In genomic region chr14:31083781-31084180, GRCh38 we compare ENCODE assay signal across 14 cellular contexts. TPM values are rescaled to one million over a fixed set of nuclear protein-coding genes. Genes with fewer than 3 reads are reported as not detected.
DNase-seq lines count a peak whose midpoint lies in the region; ATAC-seq, FAIRE-seq and TF ChIP-seq lines count a peak whose summit lies in the region.
"Had no signal": no experiment of that assay in that cellular context is flagged by ENCODE, and none has a peak within 500 bp of the region (broad histone marks: within the 10 kb centered on the region; RNA-seq: fewer than 3 reads in every experiment).

No MANE protein-coding gene starts in this region.

- H4K20me1 ChIP-seq in HepG2 (ENCODE audit: insufficient read depth, low read length), result no peaks in the 10 kb centered on the region

- no TSS peak for BruUV-seq in HepG2 (replicated peaks; lab: Mats Ljungman, UMichigan)
- BruUV-seq in Panc1 (replicated peaks; lab: Mats Ljungman, UMichigan), result no TSS peak

- intact Hi-C loops in HepG2 (cut with micrococcal nuclease; ENCODE audit: unreplicated experiment), result loop anchor here (2.0 to 5.0 kb wide), 2 partner anchors 146 to 209 kb away; partner anchors contain the start of gene COCH
- intact Hi-C loops in right lobe of liver (cut with DNase I), result loop anchor here (10.0 kb wide), 1 partner anchor 99 kb away; no protein-coding TSS in a partner anchor
- intact Hi-C loops in Panc1 (cut with micrococcal nuclease; ENCODE audit: unreplicated experiment), result loop anchor here (5.0 kb wide), 1 partner anchor 101 kb away; no protein-coding TSS in a partner anchor

- POLR2A ChIA-PET in HepG2 (lab: Yijun Ruan, JAX), result interaction anchor here (2.7 kb wide), 1 partner anchor 58 kb away, joined by 16 read pairs; the partner anchor contains the start of gene STRN3
- POLR2A ChIA-PET in Panc1 (lab: Charles Lee), result no interaction called here

- H2AFZ ChIP-seq in HepG2 (ENCODE audit: low read length), result no peak overlapping the region

- no peak overlapping the region for H3K4me2 ChIP-seq in HepG2 (ENCODE audit: low read depth, low read length)

- no peak for TF ChIP-seq RAD21 in HepG2 (CRISPR knock-in tag; IDR thresholded peaks at IDR 0.05)

- in situ Hi-C loops in HepG2 (cut with HindIII; ENCODE audit: extremely low pct_ligation_motif_present, low pct_unique_long_range_greater_than_20kb) (loop anchor here (5.0 to 10.0 kb wide), 2 partner anchors 59 to 101 kb away; partner anchors contain the start of genes AP4S1 and STRN3), Panc1 (cut with HindIII; ENCODE audit: low pct_unique_long_range_greater_than_20kb, low sequenced_read_pairs) (no loop called here)

- no peaks in the 10 kb centered on the region for H3K9me3 ChIP-seq in HepG2 (ENCODE audit: low read length)
- H3K9me3 ChIP-seq in right lobe of liver, result no peaks in the 10 kb centered on the region
- H3K9me3 ChIP-seq in Panc1 (ENCODE audit: control insufficient read depth, insufficient read depth, low read depth, low read length), result no peaks in the 10 kb centered on the region
- H3K9me3 ChIP-seq: HAP-1 had no signal

- H3K27ac ChIP-seq in HepG2 (ENCODE audit: extremely low read length, insufficient read depth, low read length) (no peak overlapping the region), right lobe of liver (no peak overlapping the region), Panc1 (ENCODE audit: low read length) (peak overlapping the region; percentile 54; the same call in 1 of the 2 replicates), caudate nucleus (ENCODE audit: low read depth, low read length) (no peak overlapping the region)

- no peak for TF ChIP-seq CTCF in HepG2 (CRISPR knock-in tag; IDR thresholded peaks at IDR 0.05)
- no peak for TF ChIP-seq CTCF in right lobe of liver (IDR thresholded peaks at IDR 0.05)
- no peak for TF ChIP-seq CTCF in Panc1 (IDR thresholded peaks at IDR 0.05)

- no peaks in the 10 kb centered on the region for H3K79me2 ChIP-seq in HepG2 (ENCODE audit: insufficient read depth, low read length)

- CTCF ChIA-PET in HepG2 (lab: Yijun Ruan, JAX; ENCODE audit: low intra/inter-chr PET ratio, low total read pairs), result interaction anchor here (1.5 kb wide), 1 partner anchor 104 kb away, joined by 15 read pairs; no protein-coding TSS in a partner anchor
- CTCF ChIA-PET in Panc1 (lab: Charles Lee), result no interaction called here

- H3K4me3 ChIP-seq in HepG2 (replicated peaks in 1 of 3; ENCODE audit: insufficient read depth in 1 of 3, low read depth in 2 of 3, low read length in 3 of 3) (no peak overlapping the region), right lobe of liver (no peak overlapping the region), Panc1 (ENCODE audit: low read depth in 2 of 2, low read length in 2 of 2) (no peak overlapping the region)
- H3K4me3 ChIP-seq: HAP-1 had no signal

- no peaks in the 10 kb centered on the region for H3K27me3 ChIP-seq in HepG2 (ENCODE audit: control insufficient read depth in 1 of 2, insufficient read depth in 2 of 2, low read length in 2 of 2)
- H3K27me3 ChIP-seq in right lobe of liver, result no peaks in the 10 kb centered on the region
- no peaks in the 10 kb centered on the region for H3K27me3 ChIP-seq in Panc1 (ENCODE audit: control insufficient read depth, insufficient read depth, low read length)

- TF ChIP-seq EP300 in HepG2 (IDR thresholded peaks at IDR 0.05; ENCODE audit: low read depth in 2 of 2, low read length in 2 of 2) (no peak), HepG2 (CRISPR knock-in tag; IDR thresholded peaks at IDR 0.05; ENCODE audit: borderline replicate concordance) (no peak)

- no peak overlapping the region for H3K9ac ChIP-seq in HepG2 (ENCODE audit: insufficient read depth, low read depth, low read length)

- WGBS in HepG2 (ENCODE audit: low lambda C conversion rate), result 88% methylated on average over 3 of the region's 3 CpGs
- 100% methylated on average over 2 of the region's 3 CpGs for WGBS in right lobe of liver (ENCODE audit: insufficient coverage, low coverage, low lambda C conversion rate, missing lambda C conversion rate)

- FAIRE-seq in HepG2 (lab: Jason Lieb, UNC), result no peak

- no peak for TF ChIP-seq POLR2A in HepG2 (IDR thresholded peaks at IDR 0.05; ENCODE audit: insufficient read depth in 1 of 2, low read depth in 2 of 2, low read length in 2 of 2)
- no peak for TF ChIP-seq POLR2A in right lobe of liver (IDR thresholded peaks at IDR 0.05)

- DNase-seq in HepG2 (ENCODE audit: low spot score) (no peak), right lobe of liver (no peak), Panc1 (ENCODE audit: low read depth, low spot score) (no peak), germinal center (ENCODE audit: low spot score) (peak; percentile 26), DMS53 (lab: John Stamatoyannopoulos, UW) (no peak), caudate nucleus (lab: John Stamatoyannopoulos, UW) (no peak)
- DNase-seq: C1 segment of cervical spinal cord, NCI-H2029, NCI-H510A, NCI-H774, SIG-M5 had no signal

- H3K4me1 ChIP-seq in HepG2 (ENCODE audit: insufficient read depth, low read length), result 0 out of 2 replicates have a peak, but pooled peaks cover 7% of the 10 kb centered on the region
- no peaks in the 10 kb centered on the region for H3K4me1 ChIP-seq in right lobe of liver
- no peaks in the 10 kb centered on the region for H3K4me1 ChIP-seq in Panc1 (ENCODE audit: control insufficient read depth, insufficient read depth, low read length)
- H3K4me1 ChIP-seq: HAP-1 had no signal

- peaks cover 0 to 5% of the 10 kb centered on the region in 2 experiments; a peak in 1 of 5 replicates for H3K36me3 ChIP-seq in HepG2 (replicated peaks in 1 of 2; ENCODE audit: control insufficient read depth in 1 of 2, insufficient read depth in 2 of 2, low read length in 2 of 2)
- no peaks in the 10 kb centered on the region for H3K36me3 ChIP-seq in right lobe of liver
- no peaks in the 10 kb centered on the region for H3K36me3 ChIP-seq in Panc1 (ENCODE audit: control insufficient read depth, insufficient read depth, low read length)
- H3K36me3 ChIP-seq: HAP-1 had no signal

- ATAC-seq in HepG2 (peak; percentile 31), right lobe of liver (no peak), Panc1 (no peak), HG03139 (IDR thresholded peaks at IDR 0.05; ENCODE audit: unreplicated experiment) (no peak), HG03039 (IDR thresholded peaks at IDR 0.05; ENCODE audit: unreplicated experiment) (no peak)

RNA-seq across cellular contexts. Expression of gene STRN3, which starts 57.6 kb away (rescaled TPM):
- total RNA-seq in HepG2 (2016; rRNA removed; fragmentation: Illumina TruSeq; extraction: Trizol), result 123 and 135 TPM in 2 replicates
- 98.8 and 127 TPM in 2 replicates for total RNA-seq in HepG2 (2016; cell fraction: cytosol; rRNA removed; fragmentation: Illumina TruSeq; extraction: Trizol; ENCODE audit: low read depth)
- 127 and 145 TPM in 2 replicates for total RNA-seq in HepG2 (2016; cell fraction: insoluble cytoplasmic fraction; rRNA removed; fragmentation: Illumina TruSeq; extraction: Trizol)
- total RNA-seq in HepG2 (2016; cell fraction: membrane; rRNA removed; fragmentation: Illumina TruSeq; extraction: Trizol), result 62.4 and 67.2 TPM in 2 replicates
- total RNA-seq in HepG2 (2016; cell fraction: nucleus; rRNA removed; fragmentation: Illumina TruSeq; extraction: Trizol), result 136 and 152 TPM in 2 replicates
- 44.9 and 49.4 TPM in 2 replicates for polyA plus RNA-seq in HepG2 (2011; rRNA removed)
- 17.6 and 28.4 TPM in 2 replicates for polyA plus RNA-seq in HepG2 (2011; cell fraction: cytosol; rRNA removed)
- polyA plus RNA-seq in HepG2 (2011; cell fraction: nucleus; rRNA removed), result 37.0 and 38.5 TPM in 2 replicates
- 57.6 and 63.3 TPM in 2 replicates for polyA plus RNA-seq in HepG2 (2012)
- polyA plus RNA-seq in HepG2 (2016; cell fraction: cytosol; fragmentation: Illumina TruSeq; extraction: Trizol; ENCODE audit: low read depth), result 1.6 and 2.2 TPM in 2 replicates
- 83.4 and 92.4 TPM in 2 replicates for polyA plus RNA-seq in HepG2 (2016; cell fraction: insoluble cytoplasmic fraction; fragmentation: Illumina TruSeq; extraction: Trizol; ENCODE audit: low read depth)
- polyA plus RNA-seq in HepG2 (2016; cell fraction: membrane; fragmentation: Illumina TruSeq; extraction: Trizol; ENCODE audit: low read depth), result 9.6 and 10.8 TPM in 2 replicates
- polyA plus RNA-seq in HepG2 (2016; cell fraction: nucleus; fragmentation: Illumina TruSeq; extraction: Trizol; ENCODE audit: insufficient read depth, low read depth), result 89.5 and 94.1 TPM in 2 replicates
- 16.3 and 63.5 TPM in 2 replicates for polyA minus RNA-seq in HepG2 (2011; rRNA and poly(A)+ RNA removed; ENCODE audit: low replicate concordance)
- polyA minus RNA-seq in HepG2 (2011; cell fraction: cytosol; rRNA and poly(A)+ RNA removed), result 84.7 and 102 TPM in 2 replicates
- 292 and 316 TPM in 2 replicates for polyA minus RNA-seq in HepG2 (2011; cell fraction: nucleus; rRNA and poly(A)+ RNA removed)
- 10 to 100 TPM; 19.5 to 28.0 (median 21.5) TPM for total RNA-seq in right lobe of liver
- 29.2 TPM for total RNA-seq in Panc1 (2021; ENCODE audit: unreplicated experiment)
- polyA plus RNA-seq in Panc1 (2012; ENCODE audit: insufficient read length), result 13.3 TPM

RNA-seq across cellular contexts. Expression of gene AP4S1, which starts 58.3 kb away (rescaled TPM):
- total RNA-seq in HepG2 (2016; rRNA removed; fragmentation: Illumina TruSeq; extraction: Trizol), result 21.1 and 22.4 TPM in 2 replicates
- 13.0 and 13.5 TPM in 2 replicates for total RNA-seq in HepG2 (2016; cell fraction: cytosol; rRNA removed; fragmentation: Illumina TruSeq; extraction: Trizol; ENCODE audit: low read depth)
- total RNA-seq in HepG2 (2016; cell fraction: insoluble cytoplasmic fraction; rRNA removed; fragmentation: Illumina TruSeq; extraction: Trizol), result 20.7 and 22.3 TPM in 2 replicates
- total RNA-seq in HepG2 (2016; cell fraction: membrane; rRNA removed; fragmentation: Illumina TruSeq; extraction: Trizol), result 18.6 and 18.9 TPM in 2 replicates
- total RNA-seq in HepG2 (2016; cell fraction: nucleus; rRNA removed; fragmentation: Illumina TruSeq; extraction: Trizol), result 16.1 and 23.9 TPM in 2 replicates
- polyA plus RNA-seq in HepG2 (2011; rRNA removed), result 3.9 and 4.2 TPM in 2 replicates
- 2.7 and 4.3 TPM in 2 replicates for polyA plus RNA-seq in HepG2 (2011; cell fraction: cytosol; rRNA removed)
- 4.0 and 5.7 TPM in 2 replicates for polyA plus RNA-seq in HepG2 (2011; cell fraction: nucleus; rRNA removed)
- 8.4 and 10.9 TPM in 2 replicates for polyA plus RNA-seq in HepG2 (2012)
- 12.3 and 14.0 TPM in 2 replicates for polyA plus RNA-seq in HepG2 (2016; cell fraction: cytosol; fragmentation: Illumina TruSeq; extraction: Trizol; ENCODE audit: low read depth)
- 22.9 and 29.9 TPM in 2 replicates for polyA plus RNA-seq in HepG2 (2016; cell fraction: insoluble cytoplasmic fraction; fragmentation: Illumina TruSeq; extraction: Trizol; ENCODE audit: low read depth)
- polyA plus RNA-seq in HepG2 (2016; cell fraction: membrane; fragmentation: Illumina TruSeq; extraction: Trizol; ENCODE audit: low read depth), result 16.3 and 16.6 TPM in 2 replicates
- 18.7 and 24.5 TPM in 2 replicates for polyA plus RNA-seq in HepG2 (2016; cell fraction: nucleus; fragmentation: Illumina TruSeq; extraction: Trizol; ENCODE audit: insufficient read depth, low read depth)
- polyA minus RNA-seq in HepG2 (2011; rRNA and poly(A)+ RNA removed; ENCODE audit: low replicate concordance), result 5.4 and 7.3 TPM in 2 replicates
- 3.7 and 4.5 TPM in 2 replicates for polyA minus RNA-seq in HepG2 (2011; cell fraction: cytosol; rRNA and poly(A)+ RNA removed)
- polyA minus RNA-seq in HepG2 (2011; cell fraction: nucleus; rRNA and poly(A)+ RNA removed), result 13.8 and 15.0 TPM in 2 replicates
- 1 to 10 TPM; 2.0 to 5.3 (median 2.5) TPM for total RNA-seq in right lobe of liver
- total RNA-seq in Panc1 (2021; ENCODE audit: unreplicated experiment), result 3.3 TPM
- polyA plus RNA-seq in Panc1 (2012; ENCODE audit: insufficient read length), result 2.2 TPM
